ENCODE assay signal across 25 cellular contexts in genomic region chr9:29176786-29177185, GRCh38. TPM values are rescaled to one million over a fixed set of nuclear protein-coding genes. Genes with fewer than 3 reads are reported as not detected.
"Had no signal": no experiment of that assay in that cellular context is flagged by ENCODE, and none has a peak within 500 bp of the region (broad histone marks: within the 10 kb centered on the region; RNA-seq: fewer than 3 reads in every experiment).

No MANE protein-coding gene starts in this region.

- H3K27me3 ChIP-seq: body of pancreas, MG63 had no signal

- H3K36me3 Mint-ChIP-seq: activated naive CD4-positive, alpha-beta T cell treated with anti-CD3 and anti-CD28 coated beads, Interleukin-2, amount 50 U/mL, for 24 hours had no signal

- H3K9me3 ChIP-seq: body of pancreas, MG63 had no signal

- H3K4me3 Mint-ChIP-seq: activated CD8-positive, alpha-beta T cell treated with anti-CD3 and anti-CD28 coated beads for 36 hours; activated naive CD4-positive, alpha-beta T cell treated with anti-CD3 and anti-CD28 coated beads, Interleukin-2, amount 50 U/mL, for 24 hours; activated T-helper 1 cell treated with anti-CD3 and anti-CD28 coated beads, Interleukin-12 subunit alpha, Interleukin-12 subunit beta, Interleukin-2, Interleukin-4 antibody, amounts not matched to agents 30 ng/mL and 10 ng/mL and 1 ng/mL, durations not matched to agents 14 hours and 24 hours and 36 hours; central memory CD8-positive, alpha-beta T cell had no signal

- H3K4me1 ChIP-seq: body of pancreas had no signal

- H3K36me3 ChIP-seq: MG63 had no signal

- H3K9me3 Mint-ChIP-seq: activated naive CD4-positive, alpha-beta T cell treated with anti-CD3 and anti-CD28 coated beads, Interleukin-2, amount 50 U/mL, for 24 hours; activated T-helper 1 cell treated with anti-CD3 and anti-CD28 coated beads, Interleukin-12 subunit alpha, Interleukin-12 subunit beta, Interleukin-2, Interleukin-4 antibody, amounts not matched to agents 30 ng/mL and 10 ng/mL and 1 ng/mL, durations not matched to agents 14 hours and 24 hours and 36 hours; central memory CD8-positive, alpha-beta T cell had no signal

- H3K4me1 Mint-ChIP-seq: activated naive CD4-positive, alpha-beta T cell treated with anti-CD3 and anti-CD28 coated beads, Interleukin-2, amount 50 U/mL, for 24 hours; central memory CD8-positive, alpha-beta T cell had no signal

- H3K4me2 ChIP-seq: KMS-11 had no signal

- ATAC-seq: activated CD4-positive, CD25-positive, alpha-beta regulatory T cell treated with anti-CD3 and anti-CD28 coated beads, Interleukin-2, amount 50 U/mL, for 24 hours; activated CD8-positive, alpha-beta T cell treated with anti-CD3 and anti-CD28 coated beads for 36 hours; body of pancreas; PC-3 had no signal

- H3K27ac ChIP-seq: body of pancreas, KMS-11 had no signal

- H3K27me3 Mint-ChIP-seq: activated CD8-positive, alpha-beta T cell treated with anti-CD3 and anti-CD28 coated beads for 36 hours; activated naive CD4-positive, alpha-beta T cell treated with anti-CD3 and anti-CD28 coated beads, Interleukin-2, amount 50 U/mL, for 24 hours; central memory CD8-positive, alpha-beta T cell had no signal

- H3K4me3 ChIP-seq: body of pancreas, MG63 had no signal

- DNase-seq: activated CD4-positive, alpha-beta T cell treated with anti-CD3 and anti-CD28 coated beads for 4 hours; activated CD8-positive, alpha-beta memory T cell treated with anti-CD3 and anti-CD28 coated beads, Interleukin-2, amount 50 U/mL, for 48 hours; activated CD8-positive, alpha-beta T cell treated with anti-CD3 and anti-CD28 coated beads for 36 hours; activated effector memory CD4-positive, alpha-beta T cell treated with Interleukin-2 at 50 U/mL for 16 hours; activated naive CD4-positive, alpha-beta T cell; activated T-cell treated with anti-CD3 and anti-CD28 coated beads, Interleukin-2, amount 50 U/mL, for 1 hour; aorta; body of pancreas; MG63; MV-4-11; NCI-H1105; NCI-H1436; NCI-H1694 treated with DMSO at 0.1 percent for 48 hours; NCI-H2029 treated with DMSO at 0.1 percent for 48 hours; NCI-H345; NCI-H510A; PC-3; SHP77 treated with DMSO at 0.1 percent for 48 hours; SW 1271 had no signal

RNA-seq across cellular contexts. Expression of gene LINGO2, which starts 36.6 kb away (rescaled TPM):
- total RNA-seq: activated CD8-positive, alpha-beta T cell treated with anti-CD3 and anti-CD28 coated beads for 36 hours; activated T-helper 1 cell treated with anti-CD3 and anti-CD28 coated beads, Interleukin-12 subunit alpha, Interleukin-12 subunit beta, Interleukin-2, Interleukin-4 antibody, amounts not matched to agents 30 ng/mL and 10 ng/mL and 1 ng/mL, durations not matched to agents 14 hours and 24 hours and 36 hours; aorta; body of pancreas; T-helper 1 cell treated with Interleukin-12 subunit alpha and Interleukin-12 subunit beta and Interleukin-4 antibody, amounts not matched to agents 30 ng/mL and 1 ng/mL, for 36 hours had no signal
